12 cellular contexts compared by ENCODE assay signal in genomic region chr10:69569144-69569934, GRCh38.
"Had no signal": no experiment of that assay in that cellular context is flagged by ENCODE, and none has a peak within 500 bp of the region (broad histone marks: within the 10 kb centered on the region; RNA-seq: fewer than 3 reads in every experiment).

No MANE protein-coding gene starts in this region.

- H3K27ac ChIP-seq: body of pancreas, thyroid gland had no signal

- H3K4me3 ChIP-seq: body of pancreas, mucosa of descending colon, smooth muscle cell, thyroid gland had no signal

- DNase-seq: activated CD4-positive, alpha-beta T cell treated with anti-CD3 and anti-CD28 coated beads, Interleukin-2, amount 50 U/mL, for 1 hour; hippocampal formation; islet precursor cell; mammary epithelial cell; mucosa of descending colon; naive thymus-derived CD8-positive, alpha-beta T cell; T-helper 17 cell; thyroid gland had no signal

- ATAC-seq: body of pancreas; left lobe of liver; mucosa of descending colon; stimulated activated effector memory CD8-positive, alpha-beta T cell treated with anti-CD3 and anti-CD28 coated beads, Interleukin-12 subunit alpha, Interleukin-12 subunit beta, amount 100 ng/mL, for 72 hours; T-helper 17 cell had no signal

- H3K9me3 ChIP-seq: body of pancreas, mucosa of descending colon, thyroid gland had no signal

- H3K36me3 ChIP-seq: thyroid gland had no signal
